32 cellular contexts compared by ENCODE assay signal in the genomic region with DNA sequence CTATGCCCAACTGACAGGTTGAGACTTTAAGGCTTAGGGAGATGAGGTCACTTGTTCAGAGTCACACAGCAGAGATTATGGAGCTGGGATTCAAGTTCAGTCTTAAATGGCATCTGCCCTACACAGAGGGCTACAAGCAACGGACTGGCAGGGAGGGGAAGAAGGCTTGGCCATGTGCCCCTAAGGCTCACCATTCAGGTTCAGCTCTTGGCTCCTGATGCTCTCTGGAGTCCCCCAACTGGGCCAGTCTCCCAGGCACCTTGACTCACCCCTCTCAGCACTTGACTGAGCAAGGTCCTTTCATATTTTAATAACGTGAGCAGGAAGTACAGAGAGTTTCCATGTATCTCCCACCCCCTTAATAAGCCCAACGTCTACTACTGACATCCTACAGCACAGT.
DNase-seq lines count a peak whose midpoint lies in the region; ATAC-seq and FAIRE-seq lines count a peak whose summit lies in the region.
"Had no signal": no experiment of that assay in that cellular context is flagged by ENCODE, and none has a peak within 500 bp of the region (broad histone marks: within the 10 kb centered on the region; RNA-seq: fewer than 3 reads in every experiment).

No MANE protein-coding gene starts in this region.

- peak; percentile 76 for FAIRE-seq in HTR-8/SVneo (lab: Jason Lieb, UNC)
- FAIRE-seq: A204.1, A549, D721Med had no signal

- H3K27ac Mint-ChIP-seq in effector memory CD8-positive, alpha-beta T cell, result peak overlapping the region; percentile 22 to 45
- H3K27ac Mint-ChIP-seq: B cell; CD14-positive monocyte; CD4-positive, alpha-beta memory T cell; CD4-positive, alpha-beta T cell; CD4-positive, CD25-positive, alpha-beta regulatory T cell; CD8-positive, alpha-beta T cell had no signal

- DNase-seq in cardiac septum (ENCODE audit: low spot score), result peak; percentile 56
- no peak for DNase-seq in Right ventricle myocardium superior
- DNase-seq in HTR-8/SVneo (ENCODE audit: insufficient read length, low spot score), result no peak
- DNase-seq in effector memory CD8-positive, alpha-beta T cell, result no peak
- DNase-seq in HuH-7.5 (ENCODE audit: low spot score), result no peak
- DNase-seq: 8988T; ACHN; AML-193; BE2C; C1 segment of cervical spinal cord; Calu3; CD4-positive, alpha-beta memory T cell; CD4-positive, alpha-beta T cell; CD4-positive, CD25-positive, alpha-beta regulatory T cell; CD8-positive, alpha-beta memory T cell; CD8-positive, alpha-beta T cell; COR-L47; DMS 273 treated with DMSO at 0.1 percent for 48 hours; DMS153; DMS53; DMS79; DMS79 treated with DMSO at 0.1 percent for 48 hours; DND-41; EL had no signal

- H3K36me3 Mint-ChIP-seq in effector memory CD8-positive, alpha-beta T cell (ENCODE audit: insufficient read depth), result no peaks in the 10 kb centered on the region
- H3K36me3 Mint-ChIP-seq: CD4-positive, alpha-beta memory T cell; CD4-positive, CD25-positive, alpha-beta regulatory T cell; CD8-positive, alpha-beta memory T cell; CD8-positive, alpha-beta T cell had no signal

- intact Hi-C loops in cardiac septum (cut with DNase I) (no loop called here), Right ventricle myocardium superior (cut with DNase I) (no loop called here)

- H3K27me3 Mint-ChIP-seq in effector memory CD8-positive, alpha-beta T cell, result peaks cover 0 to 10% of the 10 kb centered on the region in 2 donors
- H3K27me3 Mint-ChIP-seq: B cell; CD4-positive, alpha-beta T cell; CD4-positive, CD25-positive, alpha-beta regulatory T cell; CD8-positive, alpha-beta memory T cell had no signal

- H3K4me3 Mint-ChIP-seq in effector memory CD8-positive, alpha-beta T cell, result no peak overlapping the region
- H3K4me3 Mint-ChIP-seq: B cell; CD14-positive monocyte; CD4-positive, alpha-beta memory T cell; CD4-positive, alpha-beta T cell; CD4-positive, CD25-positive, alpha-beta regulatory T cell; CD8-positive, alpha-beta memory T cell; CD8-positive, alpha-beta T cell had no signal

- ATAC-seq in Right ventricle myocardium superior (ENCODE audit: poor library complexity) (no peak), esophagus mucosa (peak; percentile 37), GM19397 (IDR thresholded peaks at IDR 0.05; ENCODE audit: unreplicated experiment) (no peak), HG03097 (IDR thresholded peaks at IDR 0.05; ENCODE audit: low FRiP score, unreplicated experiment) (no peak)
- ATAC-seq in effector memory CD8-positive, alpha-beta T cell (replicated peaks), result no peak
- ATAC-seq: A549; CD8-positive, alpha-beta T cell had no signal

- H3K9me3 Mint-ChIP-seq in effector memory CD8-positive, alpha-beta T cell, result no peaks in the 10 kb centered on the region
- H3K9me3 Mint-ChIP-seq: CD14-positive monocyte; CD4-positive, alpha-beta memory T cell; CD4-positive, alpha-beta T cell; CD8-positive, alpha-beta memory T cell; CD8-positive, alpha-beta T cell had no signal

- H3K4me1 Mint-ChIP-seq in effector memory CD8-positive, alpha-beta T cell (ENCODE audit: low read depth in 2 of 2), result peaks cover 33 to 35% of the 10 kb centered on the region in 2 donors
- H3K4me1 Mint-ChIP-seq: B cell had no signal
